25 cellular contexts compared by ENCODE assay signal in the genomic region with DNA sequence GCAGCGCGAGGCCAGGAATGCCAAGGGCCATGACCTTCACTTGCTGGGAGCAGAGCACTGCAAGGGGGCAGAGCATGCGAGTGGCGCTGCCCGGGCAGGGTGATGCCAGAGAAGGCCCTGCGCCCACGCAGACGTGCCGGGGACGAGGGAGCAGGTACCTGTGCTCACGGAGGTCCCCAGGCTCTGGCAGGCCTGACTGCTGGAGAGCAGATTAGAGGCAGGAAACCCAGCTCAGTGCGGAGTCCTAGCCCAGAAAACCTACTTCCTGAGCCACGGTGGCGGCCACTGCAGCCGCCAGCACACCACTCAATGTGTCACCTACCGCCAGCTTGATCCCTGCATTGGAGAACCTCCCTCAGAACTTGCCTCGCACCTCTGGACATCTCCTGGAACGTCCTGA.
DNase-seq lines count a peak whose midpoint lies in the region; ATAC-seq and TF ChIP-seq lines count a peak whose summit lies in the region.
"Had no signal": no experiment of that assay in that cellular context is flagged by ENCODE, and none has a peak within 500 bp of the region (broad histone marks: within the 10 kb centered on the region; RNA-seq: fewer than 3 reads in every experiment).

No MANE protein-coding gene starts in this region.

- no peaks in the 10 kb centered on the region for H4K20me1 ChIP-seq in Loucy (ENCODE audit: insufficient read depth, low read length, poor library complexity, severe bottlenecking)

- no peak overlapping the region for H2AFZ ChIP-seq in Loucy (ENCODE audit: low read length)

- H3K27me3 ChIP-seq in Loucy (ENCODE audit: insufficient read depth, low read length, poor library complexity, severe bottlenecking) (no peaks in the 10 kb centered on the region), MG63 (no peaks in the 10 kb centered on the region), mesendoderm (ENCODE audit: insufficient read depth, low read length, poor library complexity) (no peaks in the 10 kb centered on the region)
- H3K27me3 ChIP-seq: heart right ventricle, SJCRH30, suprapubic skin had no signal

- H3K9me3 ChIP-seq in Loucy (ENCODE audit: insufficient read depth, low read depth, low read length) (no peaks in the 10 kb centered on the region), MG63 (no peaks in the 10 kb centered on the region)
- H3K9me3 ChIP-seq: Caco-2, heart right ventricle, SJCRH30, suprapubic skin had no signal

- intact Hi-C loops in activated CD4-positive, alpha-beta T cell treated with anti-CD3 and anti-CD28 coated beads, Interleukin-2, amount 10 ng/mL, durations not matched to agents 24 days and 14 days (cut with micrococcal nuclease) = no loop called here
- intact Hi-C loops in natural killer cell (cut with micrococcal nuclease) = no loop called here

- no peak overlapping the region for H3K23ac ChIP-seq in mesendoderm (ENCODE audit: low read length)

- H3K56ac ChIP-seq in mesendoderm (ENCODE audit: low read length) = no peak overlapping the region

- no peak overlapping the region for H4K8ac ChIP-seq in mesendoderm (ENCODE audit: low read depth, low read length)

- no peak overlapping the region for H3K4me3 ChIP-seq in Loucy (ENCODE audit: low read length, poor library complexity, severe bottlenecking)
- H3K4me3 ChIP-seq in MG63 = no peak overlapping the region
- H3K4me3 ChIP-seq in mesendoderm (ENCODE audit: low read length) = no peak overlapping the region
- H3K4me3 ChIP-seq: GM12878, heart right ventricle, SJCRH30, skin epidermis, suprapubic skin had no signal

- no peak overlapping the region for H2AK5ac ChIP-seq in mesendoderm (ENCODE audit: low read length)

- no peaks in the 10 kb centered on the region for H3F3A ChIP-seq in Loucy (ENCODE audit: low read depth)

- peak; percentile 63 for DNase-seq in activated CD4-positive, alpha-beta T cell treated with anti-CD3 and anti-CD28 coated beads, Interleukin-2, amount 10 ng/mL, durations not matched to agents 24 days and 14 days
- DNase-seq in activated CD4-positive, alpha-beta T cell treated with anti-CD3 and anti-CD28 coated beads for 4 hours = no peak
- no peak for DNase-seq in activated naive CD4-positive, alpha-beta T cell treated with anti-CD3 and anti-CD28 coated beads, Interleukin-2, amount 50 U/mL, for 72 hours (ENCODE audit: low spot score in 2 of 2)
- DNase-seq in natural killer cell (no peak), MG63 (no peak), mesendoderm (no peak)
- DNase-seq: AML-193; Caco-2; effector memory CD4-positive, alpha-beta T cell; erythroblast; HCEC 1CT; heart right ventricle; left cardiac atrium; NCI-H1092 treated with DMSO at 0.1 percent for 48 hours; NCI-H187 treated with DMSO at 0.1 percent for 48 hours; NCI-H526 treated with DMSO at 0.1 percent for 48 hours; SJCRH30; stimulated activated CD4-positive, alpha-beta T cell treated with anti-CD3 and anti-CD28 coated beads, Interleukin-1b, Interleukin-23, amount 100 ng/mL, for 48 hours had no signal

- no peaks in the 10 kb centered on the region for H3K9me2 ChIP-seq in Loucy (replicated peaks; ENCODE audit: low read depth, low read length)

- H3K27ac Mint-ChIP-seq in activated CD4-positive, alpha-beta T cell treated with anti-CD3 and anti-CD28 coated beads, Interleukin-2, amount 10 ng/mL, durations not matched to agents 24 days and 14 days = no peak overlapping the region
- H3K27ac Mint-ChIP-seq in activated naive CD4-positive, alpha-beta T cell treated with anti-CD3 and anti-CD28 coated beads, Interleukin-2, amount 50 U/mL, for 72 hours = peak overlapping the region in 1 of 2 donors; percentile 24
- H3K27ac Mint-ChIP-seq in natural killer cell = peak overlapping the region in 1 of 2 donors; percentile 69
- H3K27ac Mint-ChIP-seq: memory B cell had no signal

- H3K36me3 ChIP-seq in Loucy (ENCODE audit: insufficient read depth, low read length) = peaks cover 12% of the 10 kb centered on the region; the same call in 1 of the 2 replicates
- H3K36me3 ChIP-seq in MG63 = no peaks in the 10 kb centered on the region
- no peaks in the 10 kb centered on the region for H3K36me3 ChIP-seq in mesendoderm (ENCODE audit: control insufficient read depth, insufficient read depth, low read length)
- H3K36me3 ChIP-seq: SJCRH30 had no signal

- H3K4ac ChIP-seq in mesendoderm (ENCODE audit: low read depth, low read length) = no peak overlapping the region

- H4K5ac ChIP-seq in mesendoderm (ENCODE audit: low read length) = no peak overlapping the region

- H3K9ac ChIP-seq in Loucy (ENCODE audit: low read depth, low read length, poor library complexity, severe bottlenecking) (no peak overlapping the region), mesendoderm (ENCODE audit: low read length) (no peak overlapping the region)

- no peak overlapping the region for H2BK5ac ChIP-seq in mesendoderm (ENCODE audit: low read length)

- peaks cover 15% of the 10 kb centered on the region for H3K4me1 Mint-ChIP-seq in activated CD4-positive, alpha-beta T cell treated with anti-CD3 and anti-CD28 coated beads, Interleukin-2, amount 10 ng/mL, durations not matched to agents 24 days and 14 days
- H3K4me1 Mint-ChIP-seq in natural killer cell = peaks cover 33 to 37% of the 10 kb centered on the region in 2 donors

- H3K4me1 ChIP-seq in Loucy (ENCODE audit: insufficient read depth, low read length, poor library complexity, severe bottlenecking) (peaks cover 23% of the 10 kb centered on the region), mesendoderm (ENCODE audit: control insufficient read depth, low read depth, low read length) (no peaks in the 10 kb centered on the region)
- H3K4me1 ChIP-seq: Caco-2, suprapubic skin had no signal

- TF ChIP-seq CTCF in Loucy (conservative IDR thresholded peaks at IDR 0.05; ENCODE audit: low read length) (no peak), natural killer cell (IDR thresholded peaks at IDR 0.05) (no peak)

- no CpG with 5 or more reads among the region's 18 CpGs for WGBS in mesendoderm (ENCODE audit: extremely low coverage, insufficient coverage, low lambda C conversion rate)

- no peak overlapping the region for H3K27ac ChIP-seq in mesendoderm (ENCODE audit: low read depth, low read length)
- H3K27ac ChIP-seq: heart right ventricle, SJCRH30, skin epidermis, suprapubic skin had no signal

- no peak overlapping the region for H2BK120ac ChIP-seq in mesendoderm (ENCODE audit: low read depth, low read length)

- H3K79me1 ChIP-seq in mesendoderm (ENCODE audit: low read length) = no peaks in the 10 kb centered on the region

- ATAC-seq in activated naive CD4-positive, alpha-beta T cell treated with anti-CD3 and anti-CD28 coated beads, Interleukin-2, amount 50 U/mL, for 72 hours = peak; percentile 66 to 69
- ATAC-seq in natural killer cell = peak; percentile 48 to 67 (median 62)
- ATAC-seq in HG03159 (IDR thresholded peaks at IDR 0.05; ENCODE audit: unreplicated experiment) = no peak
- ATAC-seq: GM12878; heart right ventricle; left cardiac atrium; stimulated activated effector memory CD8-positive, alpha-beta T cell treated with anti-CD3 and anti-CD28 coated beads, Interleukin-12 subunit alpha, Interleukin-12 subunit beta, amount 100 ng/mL, for 72 hours had no signal

- no peak overlapping the region for H3K4me3 Mint-ChIP-seq in activated CD4-positive, alpha-beta T cell treated with anti-CD3 and anti-CD28 coated beads, Interleukin-2, amount 10 ng/mL, durations not matched to agents 24 days and 14 days
- peak overlapping the region; percentile 72 for H3K4me3 Mint-ChIP-seq in natural killer cell
- H3K4me3 Mint-ChIP-seq: memory B cell; stimulated activated effector memory CD8-positive, alpha-beta T cell treated with anti-CD3 and anti-CD28 coated beads, Interleukin-12 subunit alpha, Interleukin-12 subunit beta, amount 100 ng/mL, for 72 hours had no signal

- H3K79me2 ChIP-seq in Loucy (ENCODE audit: insufficient read depth, low read length) (no peaks in the 10 kb centered on the region), mesendoderm (ENCODE audit: control insufficient read depth, insufficient read depth, low read length) (no peaks in the 10 kb centered on the region)

- no peak overlapping the region for H2BK15ac ChIP-seq in mesendoderm (replicated peaks; ENCODE audit: low read depth)

- H3K9me3 Mint-ChIP-seq in activated CD4-positive, alpha-beta T cell treated with anti-CD3 and anti-CD28 coated beads, Interleukin-2, amount 10 ng/mL, durations not matched to agents 24 days and 14 days = no peaks in the 10 kb centered on the region
- no peaks in the 10 kb centered on the region for H3K9me3 Mint-ChIP-seq in activated naive CD4-positive, alpha-beta T cell treated with anti-CD3 and anti-CD28 coated beads, Interleukin-2, amount 50 U/mL, for 72 hours
- H3K9me3 Mint-ChIP-seq in natural killer cell = no peaks in the 10 kb centered on the region
- H3K9me3 Mint-ChIP-seq: memory B cell; stimulated activated effector memory CD8-positive, alpha-beta T cell treated with anti-CD3 and anti-CD28 coated beads, Interleukin-12 subunit alpha, Interleukin-12 subunit beta, amount 100 ng/mL, for 72 hours had no signal

- H3K4me2 ChIP-seq in Loucy (ENCODE audit: low read depth, low read length, poor library complexity, severe bottlenecking) (peak overlapping the region; percentile 35), mesendoderm (ENCODE audit: low read length) (no peak overlapping the region)

- H3K18ac ChIP-seq in mesendoderm (ENCODE audit: low read length) = no peak overlapping the region

- no peaks in the 10 kb centered on the region for H3K27me3 Mint-ChIP-seq in activated CD4-positive, alpha-beta T cell treated with anti-CD3 and anti-CD28 coated beads, Interleukin-2, amount 10 ng/mL, durations not matched to agents 24 days and 14 days
- peaks cover 6 to 9% of the 10 kb centered on the region in 2 donors for H3K27me3 Mint-ChIP-seq in natural killer cell (ENCODE audit: low read depth in 2 of 2)
- H3K27me3 Mint-ChIP-seq: memory B cell had no signal

- H3K36me3 Mint-ChIP-seq in activated CD4-positive, alpha-beta T cell treated with anti-CD3 and anti-CD28 coated beads, Interleukin-2, amount 10 ng/mL, durations not matched to agents 24 days and 14 days (ENCODE audit: low read depth) = peaks cover 1% of the 10 kb centered on the region
- H3K36me3 Mint-ChIP-seq in activated naive CD4-positive, alpha-beta T cell treated with anti-CD3 and anti-CD28 coated beads, Interleukin-2, amount 50 U/mL, for 72 hours = peaks cover 0 to 5% of the 10 kb centered on the region in 2 donors
- peaks cover 7% of the 10 kb centered on the region for H3K36me3 Mint-ChIP-seq in natural killer cell
